32 cellular contexts compared by ENCODE assay signal in genomic region chr9:23698161-23698560, GRCh38.
DNase-seq lines count a peak whose midpoint lies in the region; ATAC-seq and TF ChIP-seq lines count a peak whose summit lies in the region.
"Had no signal": no experiment of that assay in that cellular context is flagged by ENCODE, and none has a peak within 500 bp of the region (broad histone marks: within the 10 kb centered on the region; RNA-seq: fewer than 3 reads in every experiment).

No MANE protein-coding gene starts in this region.

- H3K4me1 ChIP-seq in PC-3 (ENCODE audit: insufficient read depth, low read length) (peaks cover 50% of the 10 kb centered on the region), RWPE2 (ENCODE audit: insufficient read depth, poor library complexity, severe bottlenecking) (peaks cover 18% of the 10 kb centered on the region), body of pancreas (no peaks in the 10 kb centered on the region)
- H3K4me1 ChIP-seq: A549; BE2C; BLaER1; BLaER1 treated with 17β-estradiol and CSF1 and Interleukin-3, amounts not matched to agents 10 nM and 100 nM; Caco-2 had no signal

- H3K4me2 ChIP-seq in PC-3 (ENCODE audit: low read length), result peak overlapping the region; percentile 72
- H3K4me2 ChIP-seq: A549; BLaER1; BLaER1 treated with 17β-estradiol and CSF1 and Interleukin-3, amounts not matched to agents 10 nM and 100 nM had no signal

- POLR2A ChIA-PET in PC-3 (lab: Charles Lee; ENCODE audit: unreplicated experiment), result no interaction called here
- POLR2A ChIA-PET in WTC11 (lab: Charles Lee), result no interaction called here

- H3K9me3 ChIP-seq in PC-3 (ENCODE audit: low read length) (no peaks in the 10 kb centered on the region), RWPE2 (ENCODE audit: severe bottlenecking) (no peaks in the 10 kb centered on the region), body of pancreas (no peaks in the 10 kb centered on the region)
- H3K9me3 ChIP-seq: A549; BE2C; BLaER1; BLaER1 treated with 17β-estradiol and CSF1 and Interleukin-3, amounts not matched to agents 10 nM and 100 nM; Caco-2 had no signal

- intact Hi-C loops in PC-3 (cut with micrococcal nuclease), result no loop called here
- intact Hi-C loops in body of pancreas (cut with DNase I), result no loop called here

- CTCF ChIA-PET in PC-3 (lab: Charles Lee), result no interaction called here
- CTCF ChIA-PET in WTC11 (lab: Charles Lee), result no interaction called here

- H3K9ac ChIP-seq in PC-3 (ENCODE audit: low read length), result peak overlapping the region; percentile 55
- H3K9ac ChIP-seq: BLaER1; BLaER1 treated with 17β-estradiol and CSF1 and Interleukin-3, amounts not matched to agents 10 nM and 100 nM had no signal

- no peak for TF ChIP-seq CTCF in PC-3 (conservative IDR thresholded peaks at IDR 0.05; ENCODE audit: low read depth, low read length)
- no peak for TF ChIP-seq CTCF in RWPE2 (IDR thresholded peaks at IDR 0.05; ENCODE audit: poor library complexity, severe bottlenecking)
- TF ChIP-seq CTCF in WTC11 (IDR thresholded peaks at IDR 0.05), result no peak
- no peak for TF ChIP-seq CTCF in body of pancreas (IDR thresholded peaks at IDR 0.05)

- peaks cover 59% of the 10 kb centered on the region for H3K4me1 Mint-ChIP-seq in WTC11
- H3K4me1 Mint-ChIP-seq: B cell; CD14-positive monocyte; CD4-positive, alpha-beta memory T cell; CD4-positive, CD25-positive, alpha-beta regulatory T cell; CD8-positive, alpha-beta memory T cell had no signal

- 59 to 72% methylated on average over 1 of the region's 1 CpG for WGBS in body of pancreas, 2 donors

- peaks cover 18% of the 10 kb centered on the region for H3K79me2 ChIP-seq in PC-3 (ENCODE audit: low read length)

- H3K4me3 Mint-ChIP-seq in WTC11, result no peak overlapping the region
- H3K4me3 Mint-ChIP-seq: B cell; CD14-positive monocyte; CD4-positive, alpha-beta memory T cell; CD4-positive, alpha-beta T cell; CD4-positive, CD25-positive, alpha-beta regulatory T cell; CD8-positive, alpha-beta memory T cell; CD8-positive, alpha-beta T cell had no signal

- no TSS peak for BruUV-seq in PC-3 (replicated peaks; lab: Mats Ljungman, UMichigan)

- H3K27me3 ChIP-seq in PC-3 (ENCODE audit: low read length) (no peaks in the 10 kb centered on the region), RWPE2 (ENCODE audit: insufficient read depth, poor library complexity, severe bottlenecking) (no peaks in the 10 kb centered on the region), body of pancreas (no peaks in the 10 kb centered on the region)
- H3K27me3 ChIP-seq: BE2C; BLaER1; BLaER1 treated with 17β-estradiol and CSF1 and Interleukin-3, amounts not matched to agents 10 nM and 100 nM had no signal

- peaks cover 2% of the 10 kb centered on the region; the same call in 1 of the 2 replicates for H3K36me3 Mint-ChIP-seq in WTC11
- H3K36me3 Mint-ChIP-seq: CD14-positive monocyte; CD4-positive, alpha-beta memory T cell; CD4-positive, CD25-positive, alpha-beta regulatory T cell; CD8-positive, alpha-beta memory T cell; CD8-positive, alpha-beta T cell had no signal

- H3K27ac ChIP-seq in PC-3 (ENCODE audit: low read length) (peak overlapping the region; percentile 90), RWPE2 (ENCODE audit: poor library complexity, severe bottlenecking) (peak overlapping the region; percentile 16), body of pancreas (no peak overlapping the region)
- H3K27ac ChIP-seq: 22Rv1; A549; BLaER1; BLaER1 treated with 17β-estradiol and CSF1 and Interleukin-3, amounts not matched to agents 10 nM and 100 nM; C4-2B had no signal

- ATAC-seq in PC-3 (peak; percentile 68), RWPE2 (ENCODE audit: low read depth) (peak; percentile 37; the same call in 1 of the 3 replicates), WTC11 (no peak), body of pancreas (no peak)
- ATAC-seq: A549; CD8-positive, alpha-beta T cell had no signal

- H3K27me3 Mint-ChIP-seq in WTC11 (ENCODE audit: low read depth), result no peaks in the 10 kb centered on the region
- H3K27me3 Mint-ChIP-seq: B cell; CD4-positive, alpha-beta memory T cell; CD4-positive, alpha-beta T cell; CD4-positive, CD25-positive, alpha-beta regulatory T cell; CD8-positive, alpha-beta memory T cell had no signal

- H3K9me3 Mint-ChIP-seq in WTC11, result no peaks in the 10 kb centered on the region
- H3K9me3 Mint-ChIP-seq: CD8-positive, alpha-beta T cell had no signal

- TF ChIP-seq POLR2A in body of pancreas (IDR thresholded peaks at IDR 0.05), result no peak

- H4K20me1 ChIP-seq in PC-3 (ENCODE audit: low read length), result no peaks in the 10 kb centered on the region
- H4K20me1 ChIP-seq: BLaER1; BLaER1 treated with 17β-estradiol and CSF1 and Interleukin-3, amounts not matched to agents 10 nM and 100 nM had no signal

- no peaks in the 10 kb centered on the region for H3K9me2 ChIP-seq in PC-3 (replicated peaks; ENCODE audit: low read length)

- DNase-seq in PC-3 (peak; percentile 64), RWPE2 (ENCODE audit: low spot score) (no peak), WTC11 (ENCODE audit: low spot score) (no peak), DMS53 (lab: John Stamatoyannopoulos, UW) (no peak), GF-D8 (lab: John Stamatoyannopoulos, UW) (no peak), body of pancreas (no peak)
- DNase-seq: 8988T; ACHN; AML-193; BE2C; C1 segment of cervical spinal cord; Caco-2; Calu3; CD4-positive, alpha-beta memory T cell; CD4-positive, alpha-beta T cell; CD4-positive, CD25-positive, alpha-beta regulatory T cell; CD8-positive, alpha-beta memory T cell; CD8-positive, alpha-beta T cell; COR-L47; DMS 273 treated with DMSO at 0.1 percent for 48 hours; DMS153; DMS79; DMS79 treated with DMSO at 0.1 percent for 48 hours; DND-41; EL had no signal

- peak overlapping the region; percentile 13; the same call in 1 of the 2 replicates for H3K4me3 ChIP-seq in PC-3 (ENCODE audit: low read length)
- no peak overlapping the region for H3K4me3 ChIP-seq in RWPE2 (ENCODE audit: severe bottlenecking)
- no peak overlapping the region for H3K4me3 ChIP-seq in body of pancreas
- H3K4me3 ChIP-seq: A549; BLaER1; BLaER1 treated with 17β-estradiol and CSF1 and Interleukin-3, amounts not matched to agents 10 nM and 100 nM had no signal

- 0 out of 2 replicates have a peak overlapping the region, but pooled peaks have one; percentile 5 for H2AFZ ChIP-seq in PC-3 (ENCODE audit: low read length)

- H3K36me3 ChIP-seq in PC-3 (ENCODE audit: low read depth, low read length) (no peaks in the 10 kb centered on the region), RWPE2 (ENCODE audit: low read depth) (peaks cover 11% of the 10 kb centered on the region), body of pancreas (replicated peaks in 1 of 2; ENCODE audit: insufficient read depth in 1 of 2, low read depth in 2 of 2) (no peaks in the 10 kb centered on the region)
- H3K36me3 ChIP-seq: BE2C; BLaER1; BLaER1 treated with 17β-estradiol and CSF1 and Interleukin-3, amounts not matched to agents 10 nM and 100 nM had no signal

- no peaks in the 10 kb centered on the region for H3F3A ChIP-seq in PC-3 (ENCODE audit: low read length, unreplicated experiment)

- H3K27ac Mint-ChIP-seq in WTC11, result peak overlapping the region; percentile 40; the same call in 1 of the 2 replicates
- H3K27ac Mint-ChIP-seq: B cell; CD14-positive monocyte; CD4-positive, alpha-beta memory T cell; CD4-positive, alpha-beta T cell; CD4-positive, CD25-positive, alpha-beta regulatory T cell; CD8-positive, alpha-beta memory T cell; CD8-positive, alpha-beta T cell had no signal

TF ChIP-seq in WTC11, 78 proteins besides CTCF, POLR2A, EP300 and RAD21 (continues in another document):
- TF ChIP-seq SMAD3 (CRISPR knock-in tag; IDR thresholded peaks at IDR 0.05; ENCODE audit: borderline replicate concordance) (no peak), ETV6 (CRISPR knock-in tag; IDR thresholded peaks at IDR 0.05) (no peak), AFF4 (CRISPR knock-in tag; IDR thresholded peaks at IDR 0.05; ENCODE audit: borderline replicate concordance) (no peak), MXD4 (CRISPR knock-in tag; IDR thresholded peaks at IDR 0.05; ENCODE audit: borderline replicate concordance) (no peak), MAX (CRISPR knock-in tag; IDR thresholded peaks at IDR 0.05) (no peak), MYBL2 (CRISPR knock-in tag; IDR thresholded peaks at IDR 0.05) (no peak)
- TF ChIP-seq, protein P1, sequence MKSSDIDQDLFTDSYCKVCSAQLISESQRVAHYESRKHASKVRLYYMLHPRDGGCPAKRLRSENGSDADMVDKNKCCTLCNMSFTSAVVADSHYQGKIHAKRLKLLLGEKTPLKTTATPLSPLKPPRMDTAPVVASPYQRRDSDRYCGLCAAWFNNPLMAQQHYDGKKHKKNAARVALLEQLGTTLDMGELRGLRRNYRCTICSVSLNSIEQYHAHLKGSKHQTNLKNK (CRISPR knock-in tag; IDR thresholded peaks at IDR 0.05), result no peak

Comparison
In these comparisons a context has a peak if more than half of its experiments do, and no peak if none do; other contexts are left out.
1. ATAC-seq: peak in PC-3 (single experiment) and RWPE2 (single experiment); none in WTC11 (single experiment) and body of pancreas (single experiment).
2. H3K27ac ChIP-seq: peak in PC-3 (single experiment) and RWPE2 (single experiment); none in body of pancreas (0 of 4).